Comparison of ENCODE assay signal across 17 cellular contexts in genomic region chr14:97328743-97329142, GRCh38.
DNase-seq lines count a peak whose midpoint lies in the region; ATAC-seq and TF ChIP-seq lines count a peak whose summit lies in the region.
"Had no signal": no experiment of that assay in that cellular context is flagged by ENCODE, and none has a peak within 500 bp of the region (broad histone marks: within the 10 kb centered on the region; RNA-seq: fewer than 3 reads in every experiment).

No MANE protein-coding gene starts in this region.

- H3K4ac ChIP-seq in trophoblast cell (ENCODE audit: low read depth, low read length): no peak overlapping the region

- peaks cover 1% of the 10 kb centered on the region for H3K79me1 ChIP-seq in trophoblast cell (ENCODE audit: low read length)

- H3K9me3 ChIP-seq in trophoblast cell (ENCODE audit: insufficient read depth, low read depth, low read length): peaks cover 2% of the 10 kb centered on the region

- H3K27ac ChIP-seq in trophoblast cell (ENCODE audit: low read depth, low read length) (no peak overlapping the region), dorsolateral prefrontal cortex (no peak overlapping the region)
- H3K27ac ChIP-seq: GM23248, HL-60 had no signal

- no peak overlapping the region for H4K91ac ChIP-seq in trophoblast cell (ENCODE audit: low read depth, low read length)

- no peak overlapping the region for H3K14ac ChIP-seq in trophoblast cell (ENCODE audit: low read length)

- WGBS in trophoblast cell (ENCODE audit: extremely low coverage, insufficient coverage, insufficient read length): no CpG with 5 or more reads among the region's 3 CpGs

- DNase-seq in GM12865 (ENCODE audit: low read depth): peak; percentile 75
- peak; percentile 3 for DNase-seq in HT1080 (ENCODE audit: low read depth)
- no peak for DNase-seq in WTC11 (ENCODE audit: low spot score)
- DNase-seq in trophoblast cell: no peak
- no peak for DNase-seq in GOT3 (lab: John Stamatoyannopoulos, UW)
- no peak for DNase-seq in dorsolateral prefrontal cortex
- no peak for DNase-seq in GM19238 (ENCODE audit: insufficient read length, low spot score)
- DNase-seq: C1 segment of cervical spinal cord; Calu3; CD4-positive, alpha-beta T cell; DMS 273 treated with DMSO at 0.1 percent for 48 hours; GM23248; HCEC 1CT; Kasumi-1; KBM-7 had no signal

- H3K36me3 ChIP-seq in trophoblast cell (ENCODE audit: control insufficient read depth in 1 of 2, insufficient read depth in 2 of 2, low read length in 2 of 2): no peaks in the 10 kb centered on the region

- H3K4me2 ChIP-seq in trophoblast cell (ENCODE audit: low read length): no peak overlapping the region

- H3K18ac ChIP-seq in trophoblast cell (ENCODE audit: low read length): no peak overlapping the region

- intact Hi-C loops in dorsolateral prefrontal cortex (cut with DNase I): no loop called here

- no peaks in the 10 kb centered on the region for H3K27me3 Mint-ChIP-seq in WTC11 (ENCODE audit: low read depth)
- H3K27me3 Mint-ChIP-seq: CD4-positive, alpha-beta T cell had no signal

- H3K27ac Mint-ChIP-seq in WTC11: no peak overlapping the region
- H3K27ac Mint-ChIP-seq: B cell; CD4-positive, alpha-beta T cell had no signal

- H3K4me1 ChIP-seq in trophoblast cell (ENCODE audit: control insufficient read depth in 1 of 2, insufficient read depth in 2 of 2, low read length in 2 of 2): peaks cover 12 to 17% of the 10 kb centered on the region in 2 experiments

- no peaks in the 10 kb centered on the region for H3K79me2 ChIP-seq in trophoblast cell (ENCODE audit: control insufficient read depth, insufficient read depth, low read length, poor library complexity)

- H3K4me3 Mint-ChIP-seq in WTC11: no peak overlapping the region
- H3K4me3 Mint-ChIP-seq: B cell; CD4-positive, alpha-beta T cell had no signal

- H3K9me3 Mint-ChIP-seq in WTC11: peaks cover 14% of the 10 kb centered on the region
- H3K9me3 Mint-ChIP-seq: CD4-positive, alpha-beta T cell had no signal

- H2BK120ac ChIP-seq in trophoblast cell (ENCODE audit: insufficient read depth, low read length, poor library complexity): peak overlapping the region; percentile 37

- H3K9ac ChIP-seq in trophoblast cell (ENCODE audit: low read length): no peak overlapping the region
- H3K9ac ChIP-seq: GM23248 had no signal

- H2AK5ac ChIP-seq in trophoblast cell (ENCODE audit: low read length): no peak overlapping the region

- H3K27me3 ChIP-seq in trophoblast cell (ENCODE audit: insufficient read depth, low read length): no peaks in the 10 kb centered on the region
- H3K27me3 ChIP-seq in dorsolateral prefrontal cortex: peaks cover 0 to 4% (median 0%) of the 10 kb centered on the region in 45 donors

- no peak overlapping the region for H2BK5ac ChIP-seq in trophoblast cell (ENCODE audit: low read depth, low read length, poor library complexity)

- TF ChIP-seq CTCF in GM12865 (IDR thresholded peaks at IDR 0.05; ENCODE audit: insufficient read depth, low read depth, low read length, missing control alignments) (no peak), WTC11 (IDR thresholded peaks at IDR 0.05) (no peak), dorsolateral prefrontal cortex (IDR thresholded peaks at IDR 0.05 in 54 of 56, conservative IDR thresholded peaks at IDR 0.05 in 2 of 56; ENCODE audit: low read depth in 1 of 56, partially characterized antibody in 56 of 56) (no peak)

- H2AFZ ChIP-seq in trophoblast cell (ENCODE audit: insufficient read depth, low read length, poor library complexity): no peak overlapping the region
- H2AFZ ChIP-seq: GM23248 had no signal

- POLR2A ChIA-PET in WTC11 (lab: Charles Lee): no interaction called here

- H3K4me1 Mint-ChIP-seq in WTC11: 0 out of 2 replicates have a peak, but pooled peaks cover 3% of the 10 kb centered on the region
- H3K4me1 Mint-ChIP-seq: B cell had no signal

- no peaks in the 10 kb centered on the region for H3K36me3 Mint-ChIP-seq in WTC11

- no peak overlapping the region for H4K12ac ChIP-seq in trophoblast cell (ENCODE audit: low read depth, low read length)

- CTCF ChIA-PET in WTC11 (lab: Charles Lee): no interaction called here

- no peak; the same call in 1 of the 2 replicates for ATAC-seq in WTC11

- H2BK12ac ChIP-seq in trophoblast cell (ENCODE audit: low read length): no peak overlapping the region

- no peak overlapping the region for H3K23ac ChIP-seq in trophoblast cell (ENCODE audit: low read length)

- no peak overlapping the region for H4K8ac ChIP-seq in trophoblast cell (ENCODE audit: low read depth, low read length)

- peak overlapping the region; percentile 50 for H3K4me3 ChIP-seq in GM12865 (ENCODE audit: low read depth, low read length)
- no peak overlapping the region for H3K4me3 ChIP-seq in trophoblast cell (ENCODE audit: low read depth, low read length)
- no peak overlapping the region for H3K4me3 ChIP-seq in dorsolateral prefrontal cortex
- H3K4me3 ChIP-seq: GM23248 had no signal

TF ChIP-seq in WTC11, 78 proteins besides CTCF, POLR2A, EP300 and RAD21:
- TF ChIP-seq ZNF512 (CRISPR knock-in tag; IDR thresholded peaks at IDR 0.05; ENCODE audit: borderline replicate concordance) (no peak), USF1 (CRISPR knock-in tag; IDR thresholded peaks at IDR 0.05) (peak; percentile 72), USF2 (CRISPR knock-in tag; IDR thresholded peaks at IDR 0.05) (peak; percentile 84)

Comparison
In these comparisons a context has a peak if more than half of its experiments do, and no peak if none do; other contexts are left out.
1. DNase-seq: peak in GM12865 (single experiment) and HT1080 (single experiment); none in WTC11 (single experiment), trophoblast cell (0 of 2), GOT3 (single experiment), dorsolateral prefrontal cortex (0 of 10) and GM19238 (single experiment).